Comparison of ENCODE assay signal across 22 cellular contexts in the genomic region with DNA sequence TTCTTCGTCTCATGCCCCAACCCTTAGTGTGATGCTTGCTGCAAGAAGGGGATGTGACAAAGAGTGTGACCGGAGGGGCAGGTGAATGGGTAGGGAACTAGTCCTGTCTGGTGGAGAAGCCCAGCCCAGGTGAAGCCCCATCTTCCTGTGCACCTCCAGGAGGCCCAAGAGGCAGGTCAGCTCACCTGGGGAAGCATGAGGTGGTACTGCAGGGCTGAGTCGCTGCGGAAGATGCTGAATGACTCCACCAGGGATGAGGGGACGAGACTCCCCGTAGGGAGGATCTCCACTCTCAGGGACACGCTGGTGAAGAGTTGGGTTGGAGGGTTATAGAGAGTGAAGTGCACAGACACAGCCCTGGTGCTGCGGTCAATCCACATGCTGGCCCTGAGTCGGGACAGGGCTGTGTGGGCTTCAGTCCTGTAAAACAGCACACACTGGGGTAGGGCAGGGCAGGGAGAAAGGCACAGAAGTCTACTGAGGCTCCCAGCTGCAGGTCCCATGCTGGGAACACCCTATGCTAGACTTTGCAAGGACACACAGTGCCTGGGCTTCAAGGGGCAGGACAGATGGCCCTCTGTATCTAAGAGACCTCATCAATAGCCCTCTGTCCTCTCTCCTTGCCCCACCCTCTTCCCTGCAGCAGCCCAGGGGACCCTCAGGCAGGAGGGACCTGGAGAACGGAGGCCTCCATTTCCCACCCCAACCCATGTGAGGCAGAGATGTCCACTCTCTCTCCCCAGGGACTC.
"Had no signal": no experiment of that assay in that cellular context is flagged by ENCODE, and none has a peak within 500 bp of the region (broad histone marks: within the 10 kb centered on the region; RNA-seq: fewer than 3 reads in every experiment).

No MANE protein-coding gene starts in this region.

- H3K27me3 Mint-ChIP-seq: memory B cell, progenitor cell of endocrine pancreas had no signal

- H3K27me3 ChIP-seq: ascending aorta, brain microvascular endothelial cell, heart left ventricle, tibial artery, uterus had no signal

- H3K9me3 Mint-ChIP-seq: activated CD4-positive, alpha-beta T cell treated with anti-CD3 and anti-CD28 coated beads, Interleukin-2, amount 10 ng/mL, durations not matched to agents 24 days and 14 days; activated T-helper 1 cell treated with anti-CD3 and anti-CD28 coated beads, Interleukin-12 subunit alpha, Interleukin-12 subunit beta, Interleukin-2, Interleukin-4 antibody, amounts not matched to agents 30 ng/mL and 10 ng/mL and 1 ng/mL, durations not matched to agents 14 hours and 24 hours and 36 hours; effector memory CD8-positive, alpha-beta T cell; memory B cell had no signal

- H3K27ac ChIP-seq: ascending aorta, brain microvascular endothelial cell, heart left ventricle, tibial artery, uterus, VCaP had no signal

- DNase-seq: activated CD4-positive, alpha-beta T cell treated with anti-CD3 and anti-CD28 coated beads, Interleukin-2, amount 10 ng/mL, durations not matched to agents 24 days and 14 days; activated CD8-positive, alpha-beta T cell treated with anti-CD3 and anti-CD28 coated beads, Interleukin-2, amount 10 ng/mL, durations not matched to agents 7 days and 5 days; activated gamma-delta T cell; activated naive CD4-positive, alpha-beta T cell treated with anti-CD3 and anti-CD28 coated beads, Interleukin-2, amount 50 U/mL, for 16 hours; brain microvascular endothelial cell; central memory CD4-positive, alpha-beta T cell; effector memory CD8-positive, alpha-beta T cell; heart left ventricle; left cardiac atrium; retina; stimulated activated CD4-positive, alpha-beta T cell treated with anti-CD3 and anti-CD28 coated beads, Interleukin-12 subunit alpha, Interleukin-12 subunit beta, amount 100 ng/mL, for 4 hours; stimulated activated CD4-positive, alpha-beta T cell treated with anti-CD3 and anti-CD28 coated beads, Interleukin-4, amount 100 ng/mL, for 4 hours; stimulated activated naive CD8-positive, alpha-beta T cell treated with anti-CD3 and anti-CD28 coated beads, Interleukin-15, Interleukin-2, amounts not matched to agents 100 U/mL and 50 U/mL, for 24 hours; uterus had no signal

- H3K4me1 ChIP-seq: uterus had no signal

- H3K4me1 Mint-ChIP-seq: activated CD4-positive, alpha-beta T cell treated with anti-CD3 and anti-CD28 coated beads, Interleukin-2, amount 10 ng/mL, durations not matched to agents 24 days and 14 days had no signal

- ATAC-seq: activated CD4-positive, CD25-positive, alpha-beta regulatory T cell treated with anti-CD3 and anti-CD28 coated beads, Interleukin-2, amount 50 U/mL, for 24 hours; activated CD8-positive, alpha-beta T cell treated with anti-CD3 and anti-CD28 coated beads, Interleukin-2, amount 10 ng/mL, durations not matched to agents 7 days and 5 days; effector memory CD8-positive, alpha-beta T cell; esophagus mucosa; heart left ventricle; left cardiac atrium; stimulated activated naive CD8-positive, alpha-beta T cell treated with anti-CD3 and anti-CD28 coated beads, Interleukin-15, Interleukin-2, amounts not matched to agents 100 U/mL and 50 U/mL, for 24 hours had no signal

- H3K9me3 ChIP-seq: ascending aorta, heart left ventricle, tibial artery, uterus had no signal

- H3K4me3 Mint-ChIP-seq: activated CD4-positive, alpha-beta T cell treated with anti-CD3 and anti-CD28 coated beads, Interleukin-2, amount 10 ng/mL, durations not matched to agents 24 days and 14 days; activated CD8-positive, alpha-beta T cell treated with anti-CD3 and anti-CD28 coated beads, Interleukin-2, amount 10 ng/mL, durations not matched to agents 7 days and 5 days; activated T-helper 1 cell treated with anti-CD3 and anti-CD28 coated beads, Interleukin-12 subunit alpha, Interleukin-12 subunit beta, Interleukin-2, Interleukin-4 antibody, amounts not matched to agents 30 ng/mL and 10 ng/mL and 1 ng/mL, durations not matched to agents 14 hours and 24 hours and 36 hours; effector memory CD8-positive, alpha-beta T cell; memory B cell had no signal

- H3K36me3 Mint-ChIP-seq: memory B cell had no signal

- H3K27ac Mint-ChIP-seq: activated CD4-positive, alpha-beta T cell treated with anti-CD3 and anti-CD28 coated beads, Interleukin-2, amount 10 ng/mL, durations not matched to agents 24 days and 14 days; activated CD8-positive, alpha-beta T cell treated with anti-CD3 and anti-CD28 coated beads, Interleukin-2, amount 10 ng/mL, durations not matched to agents 7 days and 5 days; activated T-helper 1 cell treated with anti-CD3 and anti-CD28 coated beads, Interleukin-12 subunit alpha, Interleukin-12 subunit beta, Interleukin-2, Interleukin-4 antibody, amounts not matched to agents 30 ng/mL and 10 ng/mL and 1 ng/mL, durations not matched to agents 14 hours and 24 hours and 36 hours; effector memory CD8-positive, alpha-beta T cell; memory B cell; progenitor cell of endocrine pancreas had no signal

- H3K4me3 ChIP-seq: ascending aorta, heart left ventricle, tibial artery, uterus had no signal

- H3K36me3 ChIP-seq: ascending aorta, brain microvascular endothelial cell, tibial artery, uterus had no signal
